In the genomic region with DNA sequence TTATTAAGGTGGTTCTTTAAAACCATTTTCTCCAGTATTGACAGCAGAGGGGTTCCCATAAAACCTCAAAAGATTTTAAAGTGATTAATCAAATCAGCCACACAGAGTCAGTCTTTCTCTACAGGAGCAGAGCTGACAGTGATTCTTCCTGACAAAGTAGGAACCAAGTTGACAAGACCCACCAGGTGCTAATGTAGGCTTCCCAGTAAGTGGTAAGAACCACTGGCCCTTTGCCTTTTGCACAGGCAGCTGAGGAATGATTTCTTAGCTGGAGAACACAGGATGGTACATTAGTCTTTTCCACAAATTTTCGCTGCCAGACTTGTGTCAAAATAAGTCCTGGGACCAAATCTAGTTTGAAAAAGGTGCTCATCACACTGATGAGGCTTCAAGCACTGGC, we compare ENCODE assay signal across 13 cellular contexts.
DNase-seq lines count a peak whose midpoint lies in the region; ATAC-seq and TF ChIP-seq lines count a peak whose summit lies in the region.
"Had no signal": no experiment of that assay in that cellular context is flagged by ENCODE, and none has a peak within 500 bp of the region (broad histone marks: within the 10 kb centered on the region; RNA-seq: fewer than 3 reads in every experiment).

No MANE protein-coding gene starts in this region.

- H3K27ac ChIP-seq in Peyer's patch (peak overlapping the region; percentile 34 to 84 (median 66)), foreskin keratinocyte (peak overlapping the region; percentile 24), skin epidermis (peak overlapping the region in 19 of 21 experiments; percentile 14 to 87 (median 70))
- H3K27ac ChIP-seq: neutrophil had no signal

- H3K4me3 ChIP-seq in Peyer's patch: no peak overlapping the region
- no peak overlapping the region for H3K4me3 ChIP-seq in skin epidermis

- H3K4me1 ChIP-seq in Peyer's patch: peaks cover 0 to 21% (median 0%) of the 10 kb centered on the region in 4 donors
- peaks cover 12% of the 10 kb centered on the region for H3K4me1 ChIP-seq in foreskin keratinocyte

- no peaks in the 10 kb centered on the region for H3K36me3 Mint-ChIP-seq in progenitor cell of endocrine pancreas (ENCODE audit: insufficient read depth)

- H3K27ac Mint-ChIP-seq in progenitor cell of endocrine pancreas: no peak overlapping the region

- H3K27me3 Mint-ChIP-seq in progenitor cell of endocrine pancreas: peaks cover 15% of the 10 kb centered on the region

- no peaks in the 10 kb centered on the region for H3K9me3 ChIP-seq in Peyer's patch
- H3K9me3 ChIP-seq: neutrophil had no signal

- ATAC-seq in foreskin keratinocyte (no peak), HG02840 (IDR thresholded peaks at IDR 0.05; ENCODE audit: low FRiP score, unreplicated experiment) (no peak)
- ATAC-seq: PC-3 had no signal

- peak; percentile 13 for DNase-seq in DMS 273 treated with DMSO at 0.1 percent for 48 hours (lab: John Stamatoyannopoulos, UW)
- no peak for DNase-seq in Peyer's patch
- no peak for DNase-seq in foreskin keratinocyte
- DNase-seq in medulla oblongata (ENCODE audit: extremely low spot score): no peak
- no peak for DNase-seq in progenitor cell of endocrine pancreas (ENCODE audit: low spot score, unreplicated experiment)
- no peak for DNase-seq in NCI-H1092 (lab: John Stamatoyannopoulos, UW)
- DNase-seq: H7, NCI-H1930, PC-3, T1000 had no signal

- H3K9me3 Mint-ChIP-seq in progenitor cell of endocrine pancreas (ENCODE audit: low read depth): peaks cover 4% of the 10 kb centered on the region

- no peaks in the 10 kb centered on the region for H3K36me3 ChIP-seq in Peyer's patch
- H3K36me3 ChIP-seq: neutrophil had no signal

- TF ChIP-seq CTCF in Peyer's patch (IDR thresholded peaks at IDR 0.05) (no peak), foreskin keratinocyte (conservative IDR thresholded peaks at IDR 0.05) (peak; percentile 22), progenitor cell of endocrine pancreas (IDR thresholded peaks at IDR 0.05; ENCODE audit: unreplicated experiment) (no peak)

- no peaks in the 10 kb centered on the region for H3K27me3 ChIP-seq in Peyer's patch
- no peaks in the 10 kb centered on the region for H3K27me3 ChIP-seq in foreskin keratinocyte
- H3K27me3 ChIP-seq: neutrophil had no signal

- TF ChIP-seq POLR2A in Peyer's patch (IDR thresholded peaks at IDR 0.05): no peak

- peaks cover 29% of the 10 kb centered on the region for H3K4me1 Mint-ChIP-seq in progenitor cell of endocrine pancreas (ENCODE audit: low read depth)

- no peak overlapping the region for H3K4me3 Mint-ChIP-seq in progenitor cell of endocrine pancreas (ENCODE audit: low read depth)
